16 cellular contexts compared by ENCODE assay signal in genomic region chr3:149592758-149593240, GRCh38.
A peak's percentile ranks its signal among the peaks of the same experiment; 100 is the strongest.
DNase-seq lines count a peak whose midpoint lies in the region; ATAC-seq, FAIRE-seq and TF ChIP-seq lines count a peak whose summit lies in the region.
"Had no signal": no experiment of that assay in that cellular context is flagged by ENCODE, and none has a peak within 500 bp of the region (broad histone marks: within the 10 kb centered on the region; RNA-seq: fewer than 3 reads in every experiment).

No MANE protein-coding gene starts in this region.

- peaks cover 12% of the 10 kb centered on the region for H3K36me3 ChIP-seq in Panc1 (ENCODE audit: control insufficient read depth, insufficient read depth, low read length)
- H3K36me3 ChIP-seq in endothelial cell of umbilical vein (ENCODE audit: control insufficient read depth in 2 of 2, extremely low read depth in 1 of 2, insufficient read depth in 2 of 2, low read length in 2 of 2) = peaks cover 2 to 3% of the 10 kb centered on the region in 2 experiments
- no peaks in the 10 kb centered on the region for H3K36me3 ChIP-seq in mesendoderm (ENCODE audit: control insufficient read depth, insufficient read depth, low read length)
- H3K36me3 ChIP-seq in thoracic aorta = no peaks in the 10 kb centered on the region
- H3K36me3 ChIP-seq: uterus had no signal

- H3K9ac ChIP-seq in endothelial cell of umbilical vein (replicated peaks; ENCODE audit: extremely low read depth, insufficient read depth, low read length) (peak overlapping the region; percentile 44), mesendoderm (ENCODE audit: low read length) (no peak overlapping the region)

- H3K4me2 ChIP-seq in endothelial cell of umbilical vein (ENCODE audit: insufficient read depth, low read length) = peak overlapping the region; percentile 34
- no peak overlapping the region for H3K4me2 ChIP-seq in mesendoderm (ENCODE audit: low read length)

- DNase-seq in Panc1 (ENCODE audit: low read depth, low spot score) = no peak
- peak; percentile 63 for DNase-seq in endothelial cell of umbilical vein (ENCODE audit: low read depth, low spot score)
- no peak for DNase-seq in mesendoderm
- DNase-seq in thoracic aorta (ENCODE audit: low spot score) = no peak
- DNase-seq in NCI-H2171 treated with DMSO at 0.1 percent for 48 hours (lab: John Stamatoyannopoulos, UW) = no peak
- DNase-seq in activated T-cell treated with anti-CD3 and anti-CD28 coated beads for 4 hours = no peak
- DNase-seq: activated T-cell treated with anti-CD3 and anti-CD28 coated beads, Interleukin-2, amount 50 U/mL, for 4 hours; DND-41; kidney glomerular epithelial cell; naive thymus-derived CD4-positive, alpha-beta T cell; retina; uterus had no signal

- H3K9me1 ChIP-seq in endothelial cell of umbilical vein (replicated peaks; ENCODE audit: control insufficient read depth, extremely low read depth, insufficient read depth, low read length) = no peaks in the 10 kb centered on the region

- H3K4me1 ChIP-seq in Panc1 (ENCODE audit: control insufficient read depth, insufficient read depth, low read length) (peaks cover 100% of the 10 kb centered on the region), endothelial cell of umbilical vein (ENCODE audit: control insufficient read depth, extremely low read depth, insufficient read depth, low read length) (peaks cover 91% of the 10 kb centered on the region), mesendoderm (ENCODE audit: control insufficient read depth, low read depth, low read length) (peaks cover 5% of the 10 kb centered on the region), thoracic aorta (ENCODE audit: control insufficient read depth in 1 of 2, low read depth in 2 of 2) (peaks cover 48 to 83% of the 10 kb centered on the region in 2 donors)

- H3K9me3 ChIP-seq in Panc1 (ENCODE audit: control insufficient read depth, insufficient read depth, low read depth, low read length) (no peaks in the 10 kb centered on the region), endothelial cell of umbilical vein (replicated peaks; ENCODE audit: control insufficient read depth, insufficient read depth, low read length) (no peaks in the 10 kb centered on the region), thoracic aorta (no peaks in the 10 kb centered on the region)
- H3K9me3 ChIP-seq: uterus had no signal

- peaks cover 11% of the 10 kb centered on the region for H3K79me1 ChIP-seq in mesendoderm (ENCODE audit: low read length)

- in situ Hi-C loops in Panc1 (cut with HindIII; ENCODE audit: low pct_unique_long_range_greater_than_20kb, low sequenced_read_pairs) = no loop called here

- no peak overlapping the region for H2AFZ ChIP-seq in endothelial cell of umbilical vein (ENCODE audit: low read depth, low read length)

- H4K5ac ChIP-seq in mesendoderm (ENCODE audit: low read length) = no peak overlapping the region

- TSS peak; percentile 1 for BruUV-seq in Panc1 (replicated peaks; lab: Mats Ljungman, UMichigan)
- BruUV-seq in endothelial cell of umbilical vein (replicated peaks; lab: Mats Ljungman, UMichigan) = no TSS peak

- dilution Hi-C loops in endothelial cell of umbilical vein (cut with MboI; ENCODE audit: extremely low pct_ligation_motif_present, low sequenced_read_pairs) = no loop called here

- POLR2A ChIA-PET in Panc1 (lab: Charles Lee) = interaction anchor here (0.6 to 0.9 kb wide), 5 partner anchors 12 to 222 kb away, joined by 3 to 5 read pairs (median 3); no protein-coding TSS in a partner anchor
- POLR2A ChIA-PET in endothelial cell of umbilical vein (lab: Charles Lee) = interaction anchor here (1.5 kb wide), 1 partner anchor 17 kb away, joined by 5 read pairs; no protein-coding TSS in a partner anchor

- H4K8ac ChIP-seq in mesendoderm (ENCODE audit: low read depth, low read length) = no peak overlapping the region

- H3K27me3 ChIP-seq in Panc1 (ENCODE audit: control insufficient read depth, insufficient read depth, low read length) (no peaks in the 10 kb centered on the region), endothelial cell of umbilical vein (ENCODE audit: control insufficient read depth in 2 of 2, insufficient read depth in 2 of 2, low read length in 2 of 2) (no peaks in the 10 kb centered on the region), mesendoderm (ENCODE audit: insufficient read depth, low read length, poor library complexity) (no peaks in the 10 kb centered on the region), thoracic aorta (replicated peaks; ENCODE audit: insufficient read depth) (no peaks in the 10 kb centered on the region)
- H3K27me3 ChIP-seq: uterus had no signal

- H2BK5ac ChIP-seq in mesendoderm (ENCODE audit: low read length) = no peak overlapping the region

- no peak overlapping the region for H3K18ac ChIP-seq in mesendoderm (ENCODE audit: low read length)

- H3K56ac ChIP-seq in mesendoderm (ENCODE audit: low read length) = no peak overlapping the region

- peak overlapping the region; percentile 19 for H2BK15ac ChIP-seq in mesendoderm (replicated peaks; ENCODE audit: low read depth)

- no peaks in the 10 kb centered on the region for H4K20me1 ChIP-seq in endothelial cell of umbilical vein (replicated peaks; ENCODE audit: control insufficient read depth, extremely low read depth, insufficient read depth, low read length)

- H2AK5ac ChIP-seq in mesendoderm (ENCODE audit: low read length) = no peak overlapping the region

- H3K27ac ChIP-seq in Panc1 (ENCODE audit: low read length) (peak overlapping the region; percentile 100), endothelial cell of umbilical vein (ENCODE audit: insufficient read depth, low read depth, low read length) (peak overlapping the region; percentile 96), mesendoderm (ENCODE audit: low read depth, low read length) (no peak overlapping the region), thoracic aorta (peak overlapping the region in 1 of 2 donors; percentile 39)
- H3K27ac ChIP-seq: C4-2B, SK-N-MC had no signal

- no peak for FAIRE-seq in endothelial cell of umbilical vein (lab: Jason Lieb, UNC)

- no peak overlapping the region for H2BK120ac ChIP-seq in mesendoderm (ENCODE audit: low read depth, low read length)

- peaks cover 75% of the 10 kb centered on the region for H3K79me2 ChIP-seq in endothelial cell of umbilical vein (ENCODE audit: control insufficient read depth, insufficient read depth, low read length)
- H3K79me2 ChIP-seq in mesendoderm (ENCODE audit: control insufficient read depth, insufficient read depth, low read length) = peaks cover 6% of the 10 kb centered on the region

- no peak overlapping the region for H3K4ac ChIP-seq in mesendoderm (ENCODE audit: low read depth, low read length)

- peak; percentile 62 for ATAC-seq in Panc1
- no peak for ATAC-seq in thoracic aorta (ENCODE audit: insufficient number of reproducible peaks, low FRiP score, low read depth)
- no peak for ATAC-seq in HG02884 (IDR thresholded peaks at IDR 0.05; ENCODE audit: unreplicated experiment)
- ATAC-seq: activated T-cell treated with anti-CD3 and anti-CD28 coated beads, Interleukin-2, amount 50 U/mL, for 4 hours; naive thymus-derived CD4-positive, alpha-beta T cell; stimulated activated effector memory CD8-positive, alpha-beta T cell treated with anti-CD3 and anti-CD28 coated beads, Interleukin-12 subunit alpha, Interleukin-12 subunit beta, amount 100 ng/mL, for 72 hours had no signal

- H3K23ac ChIP-seq in mesendoderm (ENCODE audit: low read length) = no peak overlapping the region

- CTCF ChIA-PET in Panc1 (lab: Charles Lee) = interaction anchor here (0.6 kb wide), 2 partner anchors 11 to 32 kb away, joined by 7 to 15 read pairs; no protein-coding TSS in a partner anchor
- CTCF ChIA-PET in endothelial cell of umbilical vein (lab: Charles Lee) = interaction anchor here (0.9 to 3.1 kb wide), 9 partner anchors 10 to 124 kb away, joined by 3 to 12 read pairs (median 5); no protein-coding TSS in a partner anchor

- WGBS in mesendoderm (ENCODE audit: extremely low coverage, insufficient coverage, low lambda C conversion rate) = no CpG with 5 or more reads among the region's 9 CpGs

- intact Hi-C loops in Panc1 (cut with micrococcal nuclease; ENCODE audit: unreplicated experiment) = no loop called here
- intact Hi-C loops in endothelial cell of umbilical vein (cut with micrococcal nuclease) = no loop called here

- H3K4me3 ChIP-seq in Panc1 (ENCODE audit: low read depth in 2 of 2, low read length in 2 of 2) = peak overlapping the region; percentile 3 to 37; a peak in 3 of 4 replicates
- no peak overlapping the region for H3K4me3 ChIP-seq in endothelial cell of umbilical vein (replicated peaks in 1 of 3; ENCODE audit: insufficient read depth in 1 of 3, low read depth in 1 of 3, low read length in 3 of 3)
- H3K4me3 ChIP-seq in mesendoderm (ENCODE audit: low read length) = no peak overlapping the region
- H3K4me3 ChIP-seq in thoracic aorta = peak overlapping the region; percentile 37
- H3K4me3 ChIP-seq: SK-N-MC, uterus had no signal

- no peak for TF ChIP-seq POLR2A in endothelial cell of umbilical vein (IDR thresholded peaks at IDR 0.05; ENCODE audit: low read depth, low read length)

- TF ChIP-seq CTCF in Panc1 (IDR thresholded peaks at IDR 0.05) = no peak
- no peak for TF ChIP-seq CTCF in endothelial cell of umbilical vein (IDR thresholded peaks at IDR 0.05; ENCODE audit: extremely low read depth in 1 of 2, insufficient read depth in 1 of 2, low read depth in 1 of 2, low read length in 2 of 2)
- TF ChIP-seq CTCF in thoracic aorta (IDR thresholded peaks at IDR 0.05) = no peak

TF ChIP-seq in endothelial cell of umbilical vein, 7 proteins besides CTCF, POLR2A, EP300 and RAD21:
- TF ChIP-seq JUN (IDR thresholded peaks at IDR 0.05; ENCODE audit: borderline replicate concordance, insufficient read depth, insufficient read length, low read depth) (no peak), EZH2 (IDR thresholded peaks at IDR 0.05; ENCODE audit: borderline replicate concordance, low read depth, low read length, severe bottlenecking) (no peak), MYC (IDR thresholded peaks at IDR 0.05; ENCODE audit: low read depth, low read length) (no peak), GATA2 (IDR thresholded peaks at IDR 0.05; ENCODE audit: insufficient read depth, insufficient read length, low read depth, low read length) (no peak), MAX (IDR thresholded peaks at IDR 0.05; ENCODE audit: insufficient read depth, insufficient read length) (no peak)
TF ChIP-seq in endothelial cell of umbilical vein: peak in this region for 0.

Comparison
In these comparisons a context has a peak if more than half of its experiments do, and no peak if none do; other contexts are left out.
1. H3K4me3 ChIP-seq: peak in Panc1 (2 of 2) and thoracic aorta (single experiment); none in endothelial cell of umbilical vein (0 of 3) and mesendoderm (single experiment).